In the genomic region with DNA sequence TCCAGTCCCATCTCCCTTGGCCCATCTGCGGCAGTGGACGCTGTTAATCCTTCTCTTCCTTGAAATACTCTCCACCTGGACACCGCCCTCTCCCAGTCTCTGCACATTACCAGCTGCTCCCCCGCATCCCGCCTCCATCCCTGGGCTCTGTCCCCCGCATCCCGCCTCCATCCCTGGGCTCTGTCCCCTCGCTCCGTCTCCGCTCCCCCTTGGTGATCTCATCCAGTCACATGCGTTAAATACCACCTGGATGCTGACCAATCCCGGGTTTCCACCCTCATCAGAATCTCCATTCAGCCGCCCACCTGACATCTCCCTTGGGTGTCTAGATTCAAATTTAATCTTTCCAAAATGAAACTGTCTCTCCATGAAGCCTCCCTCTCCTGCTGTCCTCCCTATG, we compare ENCODE assay signal across 21 cellular contexts.
"Had no signal": no experiment of that assay in that cellular context is flagged by ENCODE, and none has a peak within 500 bp of the region (broad histone marks: within the 10 kb centered on the region; RNA-seq: fewer than 3 reads in every experiment).

No MANE protein-coding gene starts in this region.

- H3K27me3 Mint-ChIP-seq: activated CD4-positive, alpha-beta T cell treated with anti-CD3 and anti-CD28 coated beads for 36 hours; activated naive CD8-positive, alpha-beta T cell; stimulated activated naive CD8-positive, alpha-beta T cell treated with anti-CD3 and anti-CD28 coated beads, Interleukin-15, Interleukin-2, amounts not matched to agents 100 ng/mL and 50 ng/mL, for 24 hours had no signal

- H3K36me3 ChIP-seq: vagina had no signal

- H3K4me1 ChIP-seq: parathyroid adenoma had no signal

- H3K4me3 Mint-ChIP-seq: activated CD4-positive, alpha-beta T cell treated with anti-CD3 and anti-CD28 coated beads for 36 hours; activated naive CD8-positive, alpha-beta T cell; activated T-cell treated with anti-CD3 and anti-CD28 coated beads, Interleukin-2, amount 50 U/mL, for 4 hours; nephron; stimulated activated naive CD8-positive, alpha-beta T cell treated with anti-CD3 and anti-CD28 coated beads, Interleukin-15, Interleukin-2, amounts not matched to agents 100 ng/mL and 50 ng/mL, for 24 hours had no signal

- H3K4me2 ChIP-seq: hepatocyte had no signal

- H3K27ac ChIP-seq: gastroesophageal sphincter, hepatocyte, parathyroid adenoma, spleen, upper lobe of left lung, vagina had no signal

- H3K4me3 ChIP-seq: dorsolateral prefrontal cortex, gastroesophageal sphincter, hepatocyte, spleen, upper lobe of left lung, vagina had no signal

- H3K4me1 Mint-ChIP-seq: nephron had no signal

- DNase-seq: activated CD4-positive, alpha-beta T cell treated with anti-CD3 and anti-CD28 coated beads for 36 hours; activated CD4-positive, alpha-beta T cell treated with anti-CD3 and anti-CD28 coated beads, Interleukin-2, amount 50 U/mL, for 4 hours; activated CD4-positive, CD25-positive, alpha-beta regulatory T cell; activated CD8-positive, alpha-beta memory T cell treated with anti-CD3 and anti-CD28 coated beads for 24 hours; activated T-cell treated with anti-CD3 and anti-CD28 coated beads, Interleukin-2, amount 50 U/mL, for 4 hours; effector memory CD4-positive, alpha-beta T cell; erythroblast; left cardiac atrium; left ventricle myocardium superior; right cardiac atrium; spleen; upper lobe of left lung had no signal

- H3K9me3 Mint-ChIP-seq: activated T-cell treated with anti-CD3 and anti-CD28 coated beads, Interleukin-2, amount 50 U/mL, for 4 hours; activated T-helper 2 cell treated with anti-CD3 and anti-CD28 coated beads, Interferon-gamma antibody, Interleukin-2, Interleukin-4, amounts not matched to agents 10 μg/mL and 5 μg/mL and 100 μg/mL, durations not matched to agents 14 hours and 24 hours and 36 hours; nephron; stimulated activated naive CD8-positive, alpha-beta T cell treated with anti-CD3 and anti-CD28 coated beads, Interleukin-15, Interleukin-2, amounts not matched to agents 100 ng/mL and 50 ng/mL, for 24 hours had no signal

- H3K9me3 ChIP-seq: gastroesophageal sphincter, spleen, upper lobe of left lung, vagina had no signal

- H3K9ac ChIP-seq: parathyroid adenoma had no signal

- H3K27ac Mint-ChIP-seq: activated naive CD8-positive, alpha-beta T cell; activated T-helper 2 cell treated with anti-CD3 and anti-CD28 coated beads, Interferon-gamma antibody, Interleukin-2, Interleukin-4, amounts not matched to agents 10 μg/mL and 5 μg/mL and 100 μg/mL, durations not matched to agents 14 hours and 24 hours and 36 hours; nephron; stimulated activated naive CD8-positive, alpha-beta T cell treated with anti-CD3 and anti-CD28 coated beads, Interleukin-15, Interleukin-2, amounts not matched to agents 100 ng/mL and 50 ng/mL, for 24 hours had no signal

- H3K27me3 ChIP-seq: dorsolateral prefrontal cortex, gastroesophageal sphincter, hepatocyte, spleen, upper lobe of left lung, vagina had no signal
